ENCODE assay signal across 12 cellular contexts in genomic region chr20:3901028-3901746, GRCh38. TPM values are rescaled to one million over a fixed set of nuclear protein-coding genes. Genes with fewer than 3 reads are reported as not detected.
A peak's percentile ranks its signal among the peaks of the same experiment; 100 is the strongest.
DNase-seq lines count a peak whose midpoint lies in the region; ATAC-seq and TF ChIP-seq lines count a peak whose summit lies in the region.
"Had no signal": no experiment of that assay in that cellular context is flagged by ENCODE, and none has a peak within 500 bp of the region (broad histone marks: within the 10 kb centered on the region; RNA-seq: fewer than 3 reads in every experiment).

No MANE protein-coding gene starts in this region.

- peaks cover 0 to 83% of the 10 kb centered on the region in 2 donors for H3K4me1 ChIP-seq in right atrium auricular region

- ATAC-seq in Right ventricle myocardium inferior (no peak), HG02885 (IDR thresholded peaks at IDR 0.05; ENCODE audit: poor library complexity, unreplicated experiment) (no peak), HG02840 (IDR thresholded peaks at IDR 0.05; ENCODE audit: low FRiP score, unreplicated experiment) (no peak), GM18868 (IDR thresholded peaks at IDR 0.05; ENCODE audit: unreplicated experiment) (no peak)

- peak overlapping the region; percentile 69 for H3K27ac Mint-ChIP-seq in activated naive CD8-positive, alpha-beta T cell

- no peaks in the 10 kb centered on the region for H3K27me3 Mint-ChIP-seq in activated naive CD8-positive, alpha-beta T cell

- peak overlapping the region; percentile 40 for H3K4me3 Mint-ChIP-seq in activated naive CD8-positive, alpha-beta T cell

- H3K36me3 Mint-ChIP-seq in activated naive CD8-positive, alpha-beta T cell, result no peaks in the 10 kb centered on the region

- H3K27me3 ChIP-seq in right atrium auricular region, result no peaks in the 10 kb centered on the region

- intact Hi-C loops in Right ventricle myocardium inferior (cut with DNase I), result no loop called here

- H3K9me3 Mint-ChIP-seq in activated naive CD8-positive, alpha-beta T cell (ENCODE audit: low read depth), result no peaks in the 10 kb centered on the region

- DNase-seq in right atrium auricular region (ENCODE audit: low spot score), result no peak
- no peak for DNase-seq in Right ventricle myocardium inferior (ENCODE audit: missing footprints)
- peak; percentile 68 for DNase-seq in medulla oblongata (ENCODE audit: extremely low spot score)
- DNase-seq in RPMI8226, result no peak
- DNase-seq: Calu3; kidney; NCI-H1436 treated with DMSO at 0.1 percent for 48 hours; stimulated activated CD4-positive, alpha-beta T cell treated with anti-CD3 and anti-CD28 coated beads, Interleukin-2, amount 100 ng/mL, for 48 hours had no signal

- no peak overlapping the region for H3K4me3 ChIP-seq in right atrium auricular region

- H3K4me1 Mint-ChIP-seq in activated naive CD8-positive, alpha-beta T cell (ENCODE audit: low read depth), result peaks cover 73% of the 10 kb centered on the region

- no peak for TF ChIP-seq CTCF in right atrium auricular region (IDR thresholded peaks at IDR 0.05)

- H3K27ac ChIP-seq in right atrium auricular region, result peak overlapping the region; percentile 43 to 48

- H3K36me3 ChIP-seq in right atrium auricular region, result no peaks in the 10 kb centered on the region

- no peaks in the 10 kb centered on the region for H3K9me3 ChIP-seq in right atrium auricular region

RNA-seq across cellular contexts. Expression of gene PANK2, which starts 12.0 kb away (rescaled TPM):
- total RNA-seq in right atrium auricular region (10 to 100 TPM; 15.5 to 19.5 TPM), Right ventricle myocardium inferior (16.6 TPM)

RNA-seq across cellular contexts. Expression of gene MAVS, which starts 54.6 kb away (rescaled TPM):
- total RNA-seq in right atrium auricular region (10 to 100 TPM; 27.5 to 29.7 TPM), Right ventricle myocardium inferior (35.0 TPM)
